ENCODE assay signal across 9 cellular contexts in the genomic region with DNA sequence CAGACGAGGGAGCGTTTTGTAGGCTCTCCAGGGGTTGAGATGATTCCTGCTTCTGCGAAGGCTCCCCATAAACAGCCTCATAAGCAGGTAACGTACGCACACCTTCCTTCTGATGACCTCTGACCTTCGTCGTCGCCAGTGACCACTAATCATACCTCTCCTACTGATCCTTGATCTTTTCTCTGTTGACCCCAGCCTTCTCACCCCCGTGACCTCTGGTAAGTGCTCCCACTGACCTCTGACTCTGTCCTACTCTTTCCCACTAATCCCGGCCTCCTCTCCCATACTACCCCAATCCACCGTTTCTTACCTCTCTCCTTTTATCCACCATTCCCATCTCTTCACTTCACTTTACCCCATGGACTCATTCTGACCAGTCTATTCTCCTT. TPM values are rescaled to one million over a fixed set of nuclear protein-coding genes. Genes with fewer than 3 reads are reported as not detected.
DNase-seq lines count a peak whose midpoint lies in the region; ATAC-seq and TF ChIP-seq lines count a peak whose summit lies in the region.
"Had no signal": no experiment of that assay in that cellular context is flagged by ENCODE, and none has a peak within 500 bp of the region (broad histone marks: within the 10 kb centered on the region; RNA-seq: fewer than 3 reads in every experiment).

No MANE protein-coding gene starts in this region.

- H3K4me1 Mint-ChIP-seq in neural crest cell: peaks cover 36% of the 10 kb centered on the region

- no peaks in the 10 kb centered on the region for H3K36me3 ChIP-seq in BLaER1 treated with 17β-estradiol and CSF1 and Interleukin-3, amounts not matched to agents 10 nM and 100 nM
- H3K36me3 ChIP-seq in Karpas-422 (ENCODE audit: insufficient read depth, low read length): no peaks in the 10 kb centered on the region

- H3K4me2 ChIP-seq in BLaER1 treated with 17β-estradiol and CSF1 and Interleukin-3, amounts not matched to agents 10 nM and 100 nM: peak overlapping the region; percentile 57 to 83 (median 76)
- H3K4me2 ChIP-seq in Karpas-422 (ENCODE audit: low read depth, low read length, poor library complexity, severe bottlenecking): peak overlapping the region; percentile 83

- no peak for TF ChIP-seq CTCF in coronary artery (IDR thresholded peaks at IDR 0.05)
- no peak for TF ChIP-seq CTCF in neural crest cell (conservative IDR thresholded peaks at IDR 0.05)

- ATAC-seq in HG03469 (IDR thresholded peaks at IDR 0.05; ENCODE audit: unreplicated experiment): no peak

- no peaks in the 10 kb centered on the region for H3K9me2 ChIP-seq in Karpas-422 (replicated peaks; ENCODE audit: insufficient read depth, low read length)

- peak overlapping the region in 7 of 10 experiments; percentile 30 to 81 (median 65); a peak in 11 of 20 replicates for H3K4me3 ChIP-seq in BLaER1 treated with 17β-estradiol and CSF1 and Interleukin-3, amounts not matched to agents 10 nM and 100 nM
- H3K4me3 ChIP-seq in Karpas-422 (ENCODE audit: low read length): peak overlapping the region; percentile 44
- H3K4me3 ChIP-seq in coronary artery: peak overlapping the region; percentile 90

- H3K9me3 ChIP-seq in BLaER1 treated with 17β-estradiol and CSF1 and Interleukin-3, amounts not matched to agents 10 nM and 100 nM (replicated peaks in 1 of 11): no peaks in the 10 kb centered on the region
- H3K9me3 ChIP-seq in Karpas-422 (ENCODE audit: low read length): no peaks in the 10 kb centered on the region

- peak overlapping the region; percentile 94 for H3K4me3 Mint-ChIP-seq in neural crest cell

- DNase-seq in Karpas-422 (no peak), coronary artery (ENCODE audit: low spot score) (no peak), neural crest cell (ENCODE audit: low read depth, low spot score) (no peak), AG08396 (ENCODE audit: low spot score) (no peak), HPDE6-E6E7 (ENCODE audit: extremely low spot score) (no peak)
- no peak for DNase-seq in stimulated activated CD4-positive, alpha-beta T cell treated with anti-CD3 and anti-CD28 coated beads, Interleukin-12 subunit alpha, Interleukin-12 subunit beta, amount 100 ng/mL, for 4 hours

- H3K27me3 ChIP-seq in BLaER1 treated with 17β-estradiol and CSF1 and Interleukin-3, amounts not matched to agents 10 nM and 100 nM: no peaks in the 10 kb centered on the region
- H3K27me3 ChIP-seq in Karpas-422 (ENCODE audit: low read length): no peaks in the 10 kb centered on the region

- H3K4me1 ChIP-seq in BLaER1 treated with 17β-estradiol and CSF1 and Interleukin-3, amounts not matched to agents 10 nM and 100 nM: peaks cover 44 to 66% (median 57%) of the 10 kb centered on the region in 10 experiments
- H3K4me1 ChIP-seq in Karpas-422 (ENCODE audit: low read length): peaks cover 17% of the 10 kb centered on the region

- peak overlapping the region in 1 of 11 experiments; percentile 46; a peak in 1 of 22 replicates for H3K27ac ChIP-seq in BLaER1 treated with 17β-estradiol and CSF1 and Interleukin-3, amounts not matched to agents 10 nM and 100 nM
- H3K27ac ChIP-seq in Karpas-422 (ENCODE audit: low read length) (no peak overlapping the region), coronary artery (no peak overlapping the region)

- no peaks in the 10 kb centered on the region for H3K9me3 Mint-ChIP-seq in neural crest cell

- H3K79me2 ChIP-seq in Karpas-422 (ENCODE audit: low read length): no peaks in the 10 kb centered on the region

- peaks cover 3% of the 10 kb centered on the region for H3K27me3 Mint-ChIP-seq in neural crest cell (ENCODE audit: low read depth)

- peaks cover 8 to 39% (median 33%) of the 10 kb centered on the region in 11 experiments; a peak in 20 of 22 replicates for H4K20me1 ChIP-seq in BLaER1 treated with 17β-estradiol and CSF1 and Interleukin-3, amounts not matched to agents 10 nM and 100 nM
- peaks cover 5% of the 10 kb centered on the region; the same call in 1 of the 2 replicates for H4K20me1 ChIP-seq in Karpas-422 (ENCODE audit: insufficient read depth, low read depth, low read length)

- peak overlapping the region in 2 of 11 experiments; percentile 14 to 22; a peak in 1 of 22 replicates for H3K9ac ChIP-seq in BLaER1 treated with 17β-estradiol and CSF1 and Interleukin-3, amounts not matched to agents 10 nM and 100 nM
- H3K9ac ChIP-seq in Karpas-422 (ENCODE audit: low read length): peak overlapping the region; percentile 11; the same call in 1 of the 2 replicates

- 0 out of 2 replicates have a peak overlapping the region, but pooled peaks have one; percentile 19 for H2AFZ ChIP-seq in Karpas-422 (ENCODE audit: low read length)

- H3K27ac Mint-ChIP-seq in neural crest cell (ENCODE audit: unreplicated experiment): peak overlapping the region; percentile 15

- no peaks in the 10 kb centered on the region for H3K36me3 Mint-ChIP-seq in neural crest cell (ENCODE audit: low read depth)

RNA-seq across cellular contexts. Expression of a gene that starts 0.4 kb away (rescaled TPM):
- 1.6 and 3.4 TPM in 2 replicates for total RNA-seq in Karpas-422 (2014; rRNA removed; shearing (Covaris generic); ENCODE audit: low replicate concordance)
- 1.5 and 1.9 TPM in 2 replicates for total RNA-seq in neural crest cell
- total RNA-seq: glomerular endothelial cell had no signal

RNA-seq across cellular contexts. Expression of a gene that starts 0.6 kb away (rescaled TPM):
- 3.7 and 4.5 TPM in 2 replicates for total RNA-seq in Karpas-422 (2014; rRNA removed; shearing (Covaris generic); ENCODE audit: low replicate concordance)
- total RNA-seq in neural crest cell: 20.6 and 20.9 TPM in 2 replicates
